ENCODE assay signal across 5 cellular contexts in genomic region chr4:66073961-66074360, GRCh38.
"Had no signal": no experiment of that assay in that cellular context is flagged by ENCODE, and none has a peak within 500 bp of the region (broad histone marks: within the 10 kb centered on the region; RNA-seq: fewer than 3 reads in every experiment).

No MANE protein-coding gene starts in this region.

- H3K4me3 ChIP-seq: GM23338 had no signal

- DNase-seq: H9, HCEC 1CT had no signal

- ATAC-seq: GM23338, HepG2 had no signal

- H3K27ac ChIP-seq: HL-60 had no signal

- H2AFZ ChIP-seq: GM23338 had no signal

- H3K4me2 ChIP-seq: GM23338 had no signal
